ENCODE assay signal across 11 cellular contexts in the genomic region with DNA sequence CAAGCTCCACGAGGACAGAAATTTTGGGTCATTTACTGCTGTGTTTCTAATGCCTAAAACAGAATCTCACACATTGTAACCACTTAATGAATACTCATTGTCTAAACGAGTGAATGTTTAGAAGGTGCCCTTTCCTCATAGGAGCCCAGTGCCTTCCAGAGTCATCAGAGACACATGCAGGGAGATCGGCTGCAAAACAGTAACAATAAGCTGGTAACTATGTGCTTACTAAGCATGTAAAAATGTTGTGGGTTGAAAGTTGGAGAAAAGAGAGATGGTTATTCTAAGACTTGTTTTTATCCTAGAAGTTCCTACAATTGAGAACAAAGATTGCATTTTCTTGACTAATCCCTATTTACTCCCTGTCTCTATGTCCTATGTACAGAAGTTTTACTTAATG. TPM values are rescaled to one million over a fixed set of nuclear protein-coding genes. Genes with fewer than 3 reads are reported as not detected.
DNase-seq lines count a peak whose midpoint lies in the region; ATAC-seq and TF ChIP-seq lines count a peak whose summit lies in the region.
"Had no signal": no experiment of that assay in that cellular context is flagged by ENCODE, and none has a peak within 500 bp of the region (broad histone marks: within the 10 kb centered on the region; RNA-seq: fewer than 3 reads in every experiment).

No MANE protein-coding gene starts in this region.

- POLR2A ChIA-PET in BJ (lab: Charles Lee) = interaction anchor here (0.6 kb wide), 1 partner anchor 53 kb away, joined by 3 read pairs; no protein-coding TSS in a partner anchor

- TF ChIP-seq POLR2A in GM18505 (IDR thresholded peaks at IDR 0.05; ENCODE audit: borderline replicate concordance, extremely low read depth, insufficient read depth, insufficient read length) = no peak

- no peak overlapping the region for H3K4me3 ChIP-seq in BJ (ENCODE audit: low read depth, low read length)
- H3K4me3 ChIP-seq in mesodermal cell (ENCODE audit: extremely low read depth, insufficient read depth, low read length, poor library complexity, severe bottlenecking) = no peak overlapping the region

- H3K36me3 ChIP-seq in BJ (ENCODE audit: control insufficient read depth, insufficient read depth, low read length) (no peaks in the 10 kb centered on the region), mesodermal cell (ENCODE audit: control insufficient read depth, insufficient read depth, low read length) (no peaks in the 10 kb centered on the region)

- 60% methylated on average over 3 of the region's 3 CpGs; no CpG with 5 or more reads in 1 of the 2 experiments for WGBS in mesodermal cell (ENCODE audit: insufficient coverage in 2 of 2), 2 experiments

- peaks cover 24% of the 10 kb centered on the region for H3K4me1 ChIP-seq in mesodermal cell (ENCODE audit: control insufficient read depth, insufficient read depth, low read length, poor library complexity, severe bottlenecking)

- H3K27ac ChIP-seq in mesodermal cell (ENCODE audit: low read depth, low read length, severe bottlenecking) = peak overlapping the region; percentile 77

- CTCF ChIA-PET in BJ (lab: Yijun Ruan, JAX) = interaction anchor here (1.8 kb wide), 1 partner anchor 16 kb away, joined by 4 read pairs; no protein-coding TSS in a partner anchor

- no peaks in the 10 kb centered on the region for H3K27me3 ChIP-seq in BJ (ENCODE audit: control insufficient read depth, insufficient read depth, low read length)

- no peaks in the 10 kb centered on the region for H3K9me3 ChIP-seq in mesodermal cell (ENCODE audit: control insufficient read depth, low read length)

- DNase-seq in BJ (ENCODE audit: low read depth) (peak; percentile 28), HS-5 (ENCODE audit: low read depth) (peak; percentile 46), astrocyte of the hippocampus (ENCODE audit: low read depth, low spot score) (peak; percentile 81), mucosa of gallbladder (ENCODE audit: low spot score) (no peak), HK-2 (ENCODE audit: unreplicated experiment) (no peak)
- DNase-seq: DMS53, NCI-H187 had no signal

- ATAC-seq in GM18505 (IDR thresholded peaks at IDR 0.05; ENCODE audit: unreplicated experiment) (no peak), HG03108 (IDR thresholded peaks at IDR 0.05; ENCODE audit: unreplicated experiment) (no peak)

- no peak for TF ChIP-seq CTCF in BJ (IDR thresholded peaks at IDR 0.05; ENCODE audit: insufficient read depth, low read depth, low read length)

RNA-seq across cellular contexts. Expression of a gene that starts 7.4 kb away (rescaled TPM):
- polyA plus RNA-seq in BJ (2011; rRNA removed) = not detected in 2 replicates
- not detected in 2 replicates for polyA minus RNA-seq in BJ (2011; rRNA and poly(A)+ RNA removed)
- not detected for polyA plus RNA-seq in mesodermal cell (2013, experiment 1 of 2)
- polyA plus RNA-seq in mesodermal cell (2013, experiment 2 of 2) = not detected
- total RNA-seq in mucosa of gallbladder = 4.1 TPM

RNA-seq across cellular contexts. Expression of a gene that starts 42.6 kb away (rescaled TPM):
- polyA plus RNA-seq in BJ (2011; rRNA removed) = not detected in 2 replicates
- polyA minus RNA-seq in BJ (2011; rRNA and poly(A)+ RNA removed) = not detected in 2 replicates
- polyA plus RNA-seq in mesodermal cell (2013, experiment 1 of 2) = not detected
- polyA plus RNA-seq in mesodermal cell (2013, experiment 2 of 2) = not detected
- not detected for total RNA-seq in mucosa of gallbladder
- total RNA-seq: H4 had no signal

Comparison
In these comparisons a context has a peak if more than half of its experiments do, and no peak if none do; other contexts are left out.
1. DNase-seq: peak in BJ (single experiment), HS-5 (single experiment) and astrocyte of the hippocampus (single experiment); none in mucosa of gallbladder (single experiment) and HK-2 (single experiment).